In genomic region chr4:113603926-113604325, GRCh38 we compare ENCODE assay signal across 21 cellular contexts.
DNase-seq lines count a peak whose midpoint lies in the region; ATAC-seq, FAIRE-seq and TF ChIP-seq lines count a peak whose summit lies in the region.
"Had no signal": no experiment of that assay in that cellular context is flagged by ENCODE, and none has a peak within 500 bp of the region (broad histone marks: within the 10 kb centered on the region; RNA-seq: fewer than 3 reads in every experiment).

No MANE protein-coding gene starts in this region.

- H3K9me3 ChIP-seq in astrocyte (ENCODE audit: insufficient read depth, low read depth, low read length) = no peaks in the 10 kb centered on the region

- peak; percentile 39 for FAIRE-seq in astrocyte (lab: Jason Lieb, UNC)
- FAIRE-seq: K562, RCC 7860 had no signal

- H2AFZ ChIP-seq in astrocyte (ENCODE audit: low read depth, low read length) = no peak overlapping the region

- no peak for ATAC-seq in HG02981 (IDR thresholded peaks at IDR 0.05; ENCODE audit: unreplicated experiment)
- ATAC-seq: K562 had no signal

- H3K4me3 ChIP-seq in AG04449 (ENCODE audit: low read depth, low read length) (no peak overlapping the region), astrocyte (ENCODE audit: insufficient read depth, low read depth, low read length) (no peak overlapping the region), fibroblast of the aortic adventitia (ENCODE audit: low read depth, low read length) (no peak overlapping the region)
- H3K4me3 ChIP-seq: K562, SK-N-MC had no signal

- H3K27me3 Mint-ChIP-seq in astrocyte (ENCODE audit: low read depth, unreplicated experiment) = no peaks in the 10 kb centered on the region
- H3K27me3 Mint-ChIP-seq: CD8-positive, alpha-beta memory T cell had no signal

- DNase-seq in AG04449 (ENCODE audit: low read depth, low spot score) = peak; percentile 12
- peak; percentile 58 for DNase-seq in GM03348 (ENCODE audit: low spot score)
- DNase-seq in astrocyte (ENCODE audit: low read depth) = peak; percentile 70
- DNase-seq in fibroblast of the aortic adventitia (ENCODE audit: low read depth) = peak; percentile 67
- no peak for DNase-seq in superior temporal gyrus (ENCODE audit: extremely low spot score)
- no peak for DNase-seq in SHP77 (lab: John Stamatoyannopoulos, UW)
- no peak for DNase-seq in activated CD4-positive, alpha-beta T cell treated with anti-CD3 and anti-CD28 coated beads for 1 hour
- DNase-seq: C1 segment of cervical spinal cord; CD8-positive, alpha-beta memory T cell; DMS53; H9; NCI-H1105 treated with DMSO at 0.1 percent for 48 hours; NCI-H1694; NCI-H2227 treated with DMSO at 0.1 percent for 48 hours; NCI-H510A treated with DMSO at 0.1 percent for 48 hours; NCI-H774; Right ventricle myocardium superior had no signal

- POLR2A ChIA-PET in AG04449 (lab: Yijun Ruan, JAX) = no interaction called here

- CTCF ChIA-PET in AG04449 (lab: Yijun Ruan, JAX) = interaction anchor here (0.8 kb wide), 1 partner anchor 210 kb away, joined by 3 read pairs; no protein-coding TSS in a partner anchor

- H3K36me3 ChIP-seq in astrocyte (ENCODE audit: insufficient read depth, low read length) = no peaks in the 10 kb centered on the region

- no peak overlapping the region for H3K27ac ChIP-seq in astrocyte (ENCODE audit: low read depth, low read length)
- H3K27ac ChIP-seq: SK-N-MC had no signal

- H3K27ac Mint-ChIP-seq in astrocyte (ENCODE audit: unreplicated experiment) = no peak overlapping the region
- H3K27ac Mint-ChIP-seq: CD8-positive, alpha-beta memory T cell; H9 had no signal

- no peak overlapping the region for H3K9ac ChIP-seq in astrocyte (ENCODE audit: low read length)

- H4K20me1 ChIP-seq in astrocyte (ENCODE audit: insufficient read depth, low read length) = no peaks in the 10 kb centered on the region

- no peak overlapping the region for H3K4me3 Mint-ChIP-seq in astrocyte (ENCODE audit: unreplicated experiment)
- H3K4me3 Mint-ChIP-seq: CD8-positive, alpha-beta memory T cell; H9 had no signal

- TF ChIP-seq CTCF in AG04449 (IDR thresholded peaks at IDR 0.05; ENCODE audit: insufficient read depth, low read length, missing control alignments) = no peak
- no peak for TF ChIP-seq CTCF in astrocyte (IDR thresholded peaks at IDR 0.05; ENCODE audit: insufficient read depth, low read depth, low read length)
- TF ChIP-seq CTCF in fibroblast of the aortic adventitia (IDR thresholded peaks at IDR 0.05; ENCODE audit: insufficient read depth, low read length) = no peak

- H3K4me2 ChIP-seq in astrocyte (ENCODE audit: low read length) = no peak overlapping the region

- peaks cover 15% of the 10 kb centered on the region for H3K4me1 Mint-ChIP-seq in astrocyte (ENCODE audit: low read depth, unreplicated experiment)

- H3K9me3 Mint-ChIP-seq in astrocyte (ENCODE audit: unreplicated experiment) = peaks cover 3% of the 10 kb centered on the region
- H3K9me3 Mint-ChIP-seq: CD8-positive, alpha-beta memory T cell; H9 had no signal

- H3K36me3 Mint-ChIP-seq in astrocyte (ENCODE audit: low read depth, unreplicated experiment) = peaks cover 20% of the 10 kb centered on the region

- no peaks in the 10 kb centered on the region for H3K4me1 ChIP-seq in astrocyte (ENCODE audit: insufficient read depth, low read length)

- H3K79me2 ChIP-seq in astrocyte (ENCODE audit: insufficient read depth, low read length) = peaks cover 9% of the 10 kb centered on the region

- no peaks in the 10 kb centered on the region for H3K27me3 ChIP-seq in astrocyte (ENCODE audit: insufficient read depth, low read length)

Comparison
In these comparisons a context has a peak if more than half of its experiments do, and no peak if none do; other contexts are left out.
1. DNase-seq: peak in AG04449 (single experiment), GM03348 (single experiment), astrocyte (single experiment) and fibroblast of the aortic adventitia (single experiment); none in superior temporal gyrus (single experiment), SHP77 (0 of 2) and activated CD4-positive, alpha-beta T cell treated with anti-CD3 and anti-CD28 coated beads for 1 hour (single experiment).